In the genomic region with DNA sequence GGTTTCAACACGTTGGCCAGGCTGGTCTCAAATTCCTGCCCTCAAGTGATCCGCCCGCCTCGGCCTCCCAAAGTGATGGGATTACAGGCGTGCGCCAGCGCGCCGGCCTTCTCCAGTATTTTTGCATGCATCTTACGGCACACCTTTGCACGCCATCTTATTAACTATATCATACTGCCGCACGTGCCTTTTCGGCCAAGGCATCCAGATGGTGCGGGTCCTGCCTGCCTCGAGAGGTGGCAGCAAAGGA, we compare ENCODE assay signal across 8 cellular contexts. TPM values are rescaled to one million over a fixed set of nuclear protein-coding genes. Genes with fewer than 3 reads are reported as not detected.
DNase-seq lines count a peak whose midpoint lies in the region; TF ChIP-seq lines count a peak whose summit lies in the region.

No MANE protein-coding gene starts in this region.

- CTCF ChIA-PET in CD8-positive, alpha-beta memory T cell (lab: Charles Lee): interaction anchor here (0.7 to 4.0 kb wide), 8 partner anchors 12 to 178 kb away, joined by 3 to 30 read pairs (median 5); partner anchors contain the start of genes D2HGDH and DTYMK
- CTCF ChIA-PET in activated CD4-positive, alpha-beta memory T cell treated with anti-CD3 and anti-CD28 coated beads for 36 hours (lab: Charles Lee): interaction anchor here (0.6 to 4.7 kb wide), 7 partner anchors 13 to 1187 kb away, joined by 3 to 50 read pairs (median 4); partner anchors contain the start of genes D2HGDH and DTYMK

- H3K27me3 ChIP-seq in CD8-positive, alpha-beta memory T cell (ENCODE audit: insufficient read depth, low read length, poor library complexity, severe bottlenecking): no peaks in the 10 kb centered on the region
- H3K27me3 ChIP-seq in iPS DF 6.9 (ENCODE audit: control insufficient read depth, insufficient read depth, low read length) (no peaks in the 10 kb centered on the region), stomach (no peaks in the 10 kb centered on the region)

- peak overlapping the region; percentile 57 to 93 (median 81) for H3K27ac Mint-ChIP-seq in CD8-positive, alpha-beta memory T cell
- peak overlapping the region; percentile 88 for H3K27ac Mint-ChIP-seq in HFFc6
- H3K27ac Mint-ChIP-seq in activated CD4-positive, alpha-beta memory T cell treated with anti-CD3 and anti-CD28 coated beads for 36 hours: peak overlapping the region; percentile 89

- H3K27me3 Mint-ChIP-seq in CD8-positive, alpha-beta memory T cell: no peaks in the 10 kb centered on the region
- H3K27me3 Mint-ChIP-seq in HFFc6 (ENCODE audit: insufficient read depth): peaks cover 5% of the 10 kb centered on the region
- H3K27me3 Mint-ChIP-seq in activated CD4-positive, alpha-beta memory T cell treated with anti-CD3 and anti-CD28 coated beads for 36 hours: no peaks in the 10 kb centered on the region

- TF ChIP-seq CTCF in HFFc6 (IDR thresholded peaks at IDR 0.05) (no peak; the same call in 1 of the 2 replicates), stomach (IDR thresholded peaks at IDR 0.05) (peak in 3 of 7 experiments; percentile 33 to 36 (median 33))

- H3K36me3 Mint-ChIP-seq in CD8-positive, alpha-beta memory T cell: peaks cover 2 to 19% (median 5%) of the 10 kb centered on the region in 3 donors
- peaks cover 15% of the 10 kb centered on the region for H3K36me3 Mint-ChIP-seq in HFFc6 (ENCODE audit: low read depth)
- peaks cover 9% of the 10 kb centered on the region for H3K36me3 Mint-ChIP-seq in activated CD4-positive, alpha-beta memory T cell treated with anti-CD3 and anti-CD28 coated beads for 36 hours

- TF ChIP-seq POLR2A in stomach (IDR thresholded peaks at IDR 0.05): no peak

- H3K9me3 Mint-ChIP-seq in CD8-positive, alpha-beta memory T cell: no peaks in the 10 kb centered on the region
- H3K9me3 Mint-ChIP-seq in HFFc6: peaks cover 6% of the 10 kb centered on the region
- H3K9me3 Mint-ChIP-seq in activated CD4-positive, alpha-beta memory T cell treated with anti-CD3 and anti-CD28 coated beads for 36 hours: no peaks in the 10 kb centered on the region

- peak overlapping the region; percentile 83 to 93 (median 87) for H3K4me3 Mint-ChIP-seq in CD8-positive, alpha-beta memory T cell
- H3K4me3 Mint-ChIP-seq in HFFc6: peak overlapping the region; percentile 88
- peak overlapping the region; percentile 84 for H3K4me3 Mint-ChIP-seq in activated CD4-positive, alpha-beta memory T cell treated with anti-CD3 and anti-CD28 coated beads for 36 hours

- peak overlapping the region; percentile 51 for H3K4me3 ChIP-seq in CD8-positive, alpha-beta memory T cell (ENCODE audit: low read length)
- H3K4me3 ChIP-seq in iPS DF 6.9 (ENCODE audit: low read length) (peak overlapping the region; percentile 90; the same call in 1 of the 2 replicates), stomach (peak overlapping the region; percentile 75 to 94 (median 90))

- no peaks in the 10 kb centered on the region for H3K9me3 ChIP-seq in CD8-positive, alpha-beta memory T cell (ENCODE audit: low read length)
- no peaks in the 10 kb centered on the region for H3K9me3 ChIP-seq in iPS DF 6.9 (ENCODE audit: control insufficient read depth, insufficient read depth, low read length)
- H3K9me3 ChIP-seq in stomach: peaks cover 0 to 2% (median 0%) of the 10 kb centered on the region in 4 donors

- no peak for DNase-seq in CD8-positive, alpha-beta memory T cell
- DNase-seq in HFFc6: peak; percentile 81
- DNase-seq in activated CD4-positive, alpha-beta memory T cell treated with anti-CD3 and anti-CD28 coated beads for 36 hours: no peak
- no peak for DNase-seq in iPS DF 6.9 (ENCODE audit: low read depth, low spot score)
- DNase-seq in stomach: no peak
- DNase-seq in stimulated activated CD4-positive, alpha-beta T cell treated with anti-CD3 and anti-CD28 coated beads, Interleukin-4, amount 100 ng/mL, for 1 hour: no peak
- no peak for DNase-seq in NCI-H1436 treated with DMSO at 0.1 percent for 48 hours (lab: John Stamatoyannopoulos, UW)
- DNase-seq in NCI-H1417 (lab: John Stamatoyannopoulos, UW): no peak

- H3K4me1 ChIP-seq in CD8-positive, alpha-beta memory T cell (ENCODE audit: insufficient read depth, low read length): peaks cover 7% of the 10 kb centered on the region
- H3K4me1 ChIP-seq in iPS DF 6.9 (ENCODE audit: control insufficient read depth, insufficient read depth, low read length) (no peaks in the 10 kb centered on the region; the same call in 1 of the 2 replicates), stomach (peaks cover 19 to 27% (median 23%) of the 10 kb centered on the region in 4 donors)

- peaks cover 6% of the 10 kb centered on the region for H3K36me3 ChIP-seq in CD8-positive, alpha-beta memory T cell (ENCODE audit: insufficient read depth, low read length)
- H3K36me3 ChIP-seq in iPS DF 6.9 (ENCODE audit: control insufficient read depth, insufficient read depth, low read length) (0 out of 2 replicates have a peak, but pooled peaks cover 3% of the 10 kb centered on the region), stomach (peaks cover 11 to 21% (median 19%) of the 10 kb centered on the region in 4 donors)

- H3K27ac ChIP-seq in CD8-positive, alpha-beta memory T cell (ENCODE audit: low read depth, low read length): peak overlapping the region; percentile 51
- H3K27ac ChIP-seq in iPS DF 6.9 (ENCODE audit: low read length): no peak overlapping the region
- peak overlapping the region; percentile 95 to 99 (median 97) for H3K27ac ChIP-seq in stomach

- H3K4me1 Mint-ChIP-seq in CD8-positive, alpha-beta memory T cell: peaks cover 14 to 26% (median 20%) of the 10 kb centered on the region in 3 donors
- H3K4me1 Mint-ChIP-seq in HFFc6 (ENCODE audit: low read depth): peaks cover 24% of the 10 kb centered on the region
- H3K4me1 Mint-ChIP-seq in activated CD4-positive, alpha-beta memory T cell treated with anti-CD3 and anti-CD28 coated beads for 36 hours (ENCODE audit: low read depth): peaks cover 25% of the 10 kb centered on the region

- intact Hi-C loops in activated CD4-positive, alpha-beta memory T cell treated with anti-CD3 and anti-CD28 coated beads for 36 hours (cut with micrococcal nuclease): loop anchor here (1.0 to 5.0 kb wide), 3 partner anchors 15 to 384 kb away; partner anchors contain the start of genes DTYMK, FARP2, HDLBP and SEPTIN2
- intact Hi-C loops in stomach (cut with DNase I; ENCODE audit: low total_unique reads): no loop called here

- no peak for TF ChIP-seq EP300 in stomach (IDR thresholded peaks at IDR 0.05)

- POLR2A ChIA-PET in CD8-positive, alpha-beta memory T cell (lab: Charles Lee): interaction anchor here (1.6 to 5.9 kb wide), 3 partner anchors 14 to 167 kb away, joined by 14 to 50 read pairs (median 24); partner anchors contain the start of genes D2HGDH and DTYMK
- POLR2A ChIA-PET in activated CD4-positive, alpha-beta memory T cell treated with anti-CD3 and anti-CD28 coated beads for 36 hours (lab: Charles Lee): interaction anchor here (0.6 to 4.2 kb wide), 9 partner anchors 9 to 256 kb away, joined by 3 to 53 read pairs (median 7); partner anchors contain the start of genes ATG4B, D2HGDH and DTYMK

- no CpG with 5 or more reads among the region's 16 CpGs for WGBS in iPS DF 6.9 (ENCODE audit: insufficient coverage, insufficient read length)
- WGBS in stomach, 5 donors: 0 to 6% (median 1%) methylated on average over 15 to 16 of the region's 16 CpGs

RNA-seq across cellular contexts. Expression of gene ING5, which starts 0.8 kb away (rescaled TPM):
- 10 to 100 TPM; 44.4 to 48.4 TPM for total RNA-seq in CD8-positive, alpha-beta memory T cell
- 19.5 TPM for polyA plus RNA-seq in CD8-positive, alpha-beta memory T cell
- total RNA-seq in HFFc6 (2021; fragmentation: NEBNext Ultra II Directional; extraction: Animal tissue kit (Norgen Biotek cat#: 25700)): 10 to 100 TPM; 18.7 to 20.0 (median 19.5) TPM
- total RNA-seq in activated CD4-positive, alpha-beta memory T cell treated with anti-CD3 and anti-CD28 coated beads for 36 hours: 10 to 100 TPM; 35.7 to 36.6 TPM
- 100 to 1,000 TPM in 2 of 5 donors, 10 to 100 TPM in 3; 29.0 to 160 (median 35.4) TPM for total RNA-seq in stomach
- polyA plus RNA-seq in stomach: 10 to 100 TPM; 19.9 to 39.0 (median 25.1) TPM

RNA-seq across cellular contexts. Expression of gene DTYMK, which starts 14.5 kb away (rescaled TPM):
- 100 to 1,000 TPM; 131 to 134 TPM for total RNA-seq in CD8-positive, alpha-beta memory T cell
- 41.1 TPM for polyA plus RNA-seq in CD8-positive, alpha-beta memory T cell
- 10 to 100 TPM; 56.8 to 84.2 (median 76.1) TPM for total RNA-seq in HFFc6 (2021; fragmentation: NEBNext Ultra II Directional; extraction: Animal tissue kit (Norgen Biotek cat#: 25700))
- total RNA-seq in activated CD4-positive, alpha-beta memory T cell treated with anti-CD3 and anti-CD28 coated beads for 36 hours: 10 to 100 TPM; 85.9 to 88.7 TPM
- 10 to 100 TPM in 3 of 5 donors, 1 to 10 TPM in 2; 3.5 to 50.0 (median 14.1) TPM for total RNA-seq in stomach
- polyA plus RNA-seq in stomach: 10 to 100 TPM; 16.5 to 29.9 (median 26.9) TPM

RNA-seq across cellular contexts. Expression of gene D2HGDH, which starts 33.4 kb away (rescaled TPM):
- 10 to 100 TPM; 22.9 to 23.4 TPM for total RNA-seq in CD8-positive, alpha-beta memory T cell
- 5.7 TPM for polyA plus RNA-seq in CD8-positive, alpha-beta memory T cell
- 10 to 100 TPM; 14.0 to 21.6 (median 16.4) TPM for total RNA-seq in HFFc6 (2021; fragmentation: NEBNext Ultra II Directional; extraction: Animal tissue kit (Norgen Biotek cat#: 25700))
- total RNA-seq in activated CD4-positive, alpha-beta memory T cell treated with anti-CD3 and anti-CD28 coated beads for 36 hours: 10 to 100 TPM; 27.5 to 28.2 TPM
- total RNA-seq in stomach: 100 to 1,000 TPM in 1 of 5 donors, 10 to 100 TPM in 4; 17.3 to 369 (median 31.2) TPM
- polyA plus RNA-seq in stomach: 10 to 100 TPM; 19.1 to 35.4 (median 19.1) TPM
